2 cellular contexts compared by ENCODE assay signal in the genomic region with DNA sequence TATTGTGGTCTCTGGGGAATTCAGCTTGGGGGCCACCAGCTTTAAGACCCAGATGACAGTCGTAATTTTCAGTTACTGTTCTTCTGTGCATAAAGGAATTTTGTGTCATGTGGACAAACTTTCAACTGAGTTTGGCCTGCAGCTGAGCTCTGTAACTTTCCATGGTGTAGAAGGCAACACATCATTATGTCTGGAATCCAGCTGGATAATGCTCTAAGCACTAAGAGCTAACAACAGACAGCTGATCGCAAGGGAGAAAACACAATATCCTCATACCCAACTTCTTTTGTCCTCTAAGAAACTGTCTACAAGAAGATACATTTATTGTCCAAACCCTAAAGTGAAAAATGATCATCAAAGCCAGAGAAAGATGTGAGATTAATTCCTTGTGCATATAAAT.
TF ChIP-seq lines count a peak whose summit lies in the region.

No MANE protein-coding gene starts in this region.

TF ChIP-seq in IMR-90, 13 proteins besides CTCF, POLR2A, EP300 and RAD21:
- TF ChIP-seq MXI1 (IDR thresholded peaks at IDR 0.05; ENCODE audit: borderline replicate concordance, low read depth, low read length) (no peak), CEBPB (IDR thresholded peaks at IDR 0.05; ENCODE audit: low read depth, low read length) (no peak)

TF ChIP-seq in GM23338, 12 proteins besides CTCF, POLR2A, EP300 and RAD21:
- no peak for TF ChIP-seq EZH2 (IDR thresholded peaks at IDR 0.05; ENCODE audit: low read depth, unreplicated experiment)
- no peak for TF ChIP-seq JUNB (IDR thresholded peaks at IDR 0.05; ENCODE audit: unreplicated experiment)
- no peak for TF ChIP-seq CREB1 (CRISPR knock-in tag; IDR thresholded peaks at IDR 0.05; ENCODE audit: low read depth)
- TF ChIP-seq, protein P1, sequence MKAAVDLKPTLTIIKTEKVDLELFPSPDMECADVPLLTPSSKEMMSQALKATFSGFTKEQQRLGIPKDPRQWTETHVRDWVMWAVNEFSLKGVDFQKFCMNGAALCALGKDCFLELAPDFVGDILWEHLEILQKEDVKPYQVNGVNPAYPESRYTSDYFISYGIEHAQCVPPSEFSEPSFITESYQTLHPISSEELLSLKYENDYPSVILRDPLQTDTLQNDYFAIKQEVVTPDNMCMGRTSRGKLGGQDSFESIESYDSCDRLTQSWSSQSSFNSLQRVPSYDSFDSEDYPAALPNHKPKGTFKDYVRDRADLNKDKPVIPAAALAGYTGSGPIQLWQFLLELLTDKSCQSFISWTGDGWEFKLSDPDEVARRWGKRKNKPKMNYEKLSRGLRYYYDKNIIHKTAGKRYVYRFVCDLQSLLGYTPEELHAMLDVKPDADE (IDR thresholded peaks at IDR 0.05), result no peak
- TF ChIP-seq, protein P2, sequence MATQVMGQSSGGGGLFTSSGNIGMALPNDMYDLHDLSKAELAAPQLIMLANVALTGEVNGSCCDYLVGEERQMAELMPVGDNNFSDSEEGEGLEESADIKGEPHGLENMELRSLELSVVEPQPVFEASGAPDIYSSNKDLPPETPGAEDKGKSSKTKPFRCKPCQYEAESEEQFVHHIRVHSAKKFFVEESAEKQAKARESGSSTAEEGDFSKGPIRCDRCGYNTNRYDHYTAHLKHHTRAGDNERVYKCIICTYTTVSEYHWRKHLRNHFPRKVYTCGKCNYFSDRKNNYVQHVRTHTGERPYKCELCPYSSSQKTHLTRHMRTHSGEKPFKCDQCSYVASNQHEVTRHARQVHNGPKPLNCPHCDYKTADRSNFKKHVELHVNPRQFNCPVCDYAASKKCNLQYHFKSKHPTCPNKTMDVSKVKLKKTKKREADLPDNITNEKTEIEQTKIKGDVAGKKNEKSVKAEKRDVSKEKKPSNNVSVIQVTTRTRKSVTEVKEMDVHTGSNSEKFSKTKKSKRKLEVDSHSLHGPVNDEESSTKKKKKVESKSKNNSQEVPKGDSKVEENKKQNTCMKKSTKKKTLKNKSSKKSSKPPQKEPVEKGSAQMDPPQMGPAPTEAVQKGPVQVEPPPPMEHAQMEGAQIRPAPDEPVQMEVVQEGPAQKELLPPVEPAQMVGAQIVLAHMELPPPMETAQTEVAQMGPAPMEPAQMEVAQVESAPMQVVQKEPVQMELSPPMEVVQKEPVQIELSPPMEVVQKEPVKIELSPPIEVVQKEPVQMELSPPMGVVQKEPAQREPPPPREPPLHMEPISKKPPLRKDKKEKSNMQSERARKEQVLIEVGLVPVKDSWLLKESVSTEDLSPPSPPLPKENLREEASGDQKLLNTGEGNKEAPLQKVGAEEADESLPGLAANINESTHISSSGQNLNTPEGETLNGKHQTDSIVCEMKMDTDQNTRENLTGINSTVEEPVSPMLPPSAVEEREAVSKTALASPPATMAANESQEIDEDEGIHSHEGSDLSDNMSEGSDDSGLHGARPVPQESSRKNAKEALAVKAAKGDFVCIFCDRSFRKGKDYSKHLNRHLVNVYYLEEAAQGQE (IDR thresholded peaks at IDR 0.05; ENCODE audit: unreplicated experiment), result no peak
TF ChIP-seq in GM23338: peak in this region for 0.
